Comparison of ENCODE assay signal across 22 cellular contexts in genomic region chr2:171709011-171709685, GRCh38. TPM values are rescaled to one million over a fixed set of nuclear protein-coding genes. Genes with fewer than 3 reads are reported as not detected.
DNase-seq lines count a peak whose midpoint lies in the region; ATAC-seq, FAIRE-seq and TF ChIP-seq lines count a peak whose summit lies in the region.
"Had no signal": no experiment of that assay in that cellular context is flagged by ENCODE, and none has a peak within 500 bp of the region (broad histone marks: within the 10 kb centered on the region; RNA-seq: fewer than 3 reads in every experiment).

No MANE protein-coding gene starts in this region.

- TF ChIP-seq RAD21 in A549 (conservative IDR thresholded peaks at IDR 0.05 in 1 of 2, IDR thresholded peaks at IDR 0.05 in 1 of 2) (no peak), K562 (CRISPR knock-in tag; conservative IDR thresholded peaks at IDR 0.05 in 1 of 2, IDR thresholded peaks at IDR 0.05 in 1 of 2) (no peak)

- intact Hi-C loops in PC-3 (cut with micrococcal nuclease): loop anchor here (5.0 to 10.0 kb wide), 4 partner anchors 86 to 756 kb away; partner anchors contain the start of gene HAT1
- intact Hi-C loops in K562 (cut with micrococcal nuclease): loop anchor here (10.0 kb wide), 4 partner anchors 106 to 756 kb away; partner anchors contain the start of genes METAP1D and SLC25A12

- no peaks in the 10 kb centered on the region for H3K9me1 ChIP-seq in K562 (ENCODE audit: control insufficient read depth, insufficient read depth, low read length)

- peaks cover 24% of the 10 kb centered on the region for H3K79me2 ChIP-seq in PC-3 (ENCODE audit: low read length)
- peaks cover 4% of the 10 kb centered on the region; the same call in 1 of the 3 replicates for H3K79me2 ChIP-seq in K562 (ENCODE audit: control insufficient read depth, insufficient read depth, low read length)

- H3F3A ChIP-seq in PC-3 (ENCODE audit: low read length, unreplicated experiment): no peaks in the 10 kb centered on the region

- peaks cover 23% of the 10 kb centered on the region for H3K36me3 Mint-ChIP-seq in osteocyte (ENCODE audit: unreplicated experiment)

- CTCF ChIA-PET in A549 (lab: Yijun Ruan, JAX) (interaction anchor here (1.2 kb wide), 1 partner anchor 15 kb away, joined by 4 read pairs; no protein-coding TSS in a partner anchor), PC-3 (lab: Charles Lee) (no interaction called here), K562 (lab: Yijun Ruan, JAX; ENCODE audit: low intra/inter-chr PET ratio) (no interaction called here)

- H3K4me1 ChIP-seq in A549: peaks cover 45% of the 10 kb centered on the region
- peaks cover 39% of the 10 kb centered on the region for H3K4me1 ChIP-seq in PC-3 (ENCODE audit: insufficient read depth, low read length)
- no peaks in the 10 kb centered on the region for H3K4me1 ChIP-seq in K562 (replicated peaks in 1 of 2; ENCODE audit: control insufficient read depth in 2 of 2, insufficient read depth in 2 of 2, low read length in 2 of 2)
- H3K4me1 ChIP-seq: HAP-1 had no signal

- H3K4me2 ChIP-seq in A549 (no peak overlapping the region), PC-3 (ENCODE audit: low read length) (no peak overlapping the region), K562 (ENCODE audit: insufficient read depth, low read length) (no peak overlapping the region)
- H3K4me2 ChIP-seq: BLaER1, GM23338, KMS-11 had no signal

- H3K36me3 ChIP-seq in PC-3 (ENCODE audit: low read depth, low read length) (peaks cover 2% of the 10 kb centered on the region; the same call in 1 of the 2 replicates), K562 (ENCODE audit: control insufficient read depth, insufficient read depth, low read length) (peaks cover 14% of the 10 kb centered on the region; the same call in 1 of the 3 replicates)

- no peak for DNase-seq in A549 (ENCODE audit: low read depth in 1 of 2, low spot score in 1 of 2)
- DNase-seq in PC-3: peak; percentile 22
- DNase-seq in K562 (ENCODE audit: extremely low read depth in 1 of 4, low spot score in 3 of 4): no peak
- no peak for DNase-seq in hippocampal formation (lab: John Stamatoyannopoulos, UW)
- no peak for DNase-seq in germinal center (ENCODE audit: low spot score)
- no peak for DNase-seq in osteocyte (ENCODE audit: extremely low spot score, unreplicated experiment)
- DNase-seq: CD8-positive, alpha-beta T cell; DMS153; NCI-H1105; NCI-H146; NCI-H2029; NCI-H2227 treated with DMSO at 0.1 percent for 48 hours; NCI-H510A; NCI-H748 treated with DMSO at 0.1 percent for 48 hours; SJCRH30 had no signal

- H3K4me3 Mint-ChIP-seq in osteocyte (ENCODE audit: unreplicated experiment): no peak overlapping the region
- H3K4me3 Mint-ChIP-seq: CD8-positive, alpha-beta T cell; GM23338 had no signal

- H3K27ac ChIP-seq in A549 (no peak overlapping the region), PC-3 (ENCODE audit: low read length) (0 out of 2 replicates have a peak overlapping the region, but pooled peaks have one; percentile 24), K562 (ENCODE audit: extremely low read depth, low read depth, low read length) (no peak overlapping the region)
- H3K27ac ChIP-seq: BLaER1, HL-60, KMS-11, SJCRH30 had no signal

- H3K27me3 Mint-ChIP-seq in osteocyte (ENCODE audit: unreplicated experiment): no peaks in the 10 kb centered on the region

- 76% methylated on average over 3 of the region's 3 CpGs for WGBS in A549 (ENCODE audit: missing lambda C conversion rate)
- 74% methylated on average over 3 of the region's 3 CpGs for WGBS in K562 (ENCODE audit: insufficient coverage, low coverage, missing lambda C conversion rate)

- H3K9me3 Mint-ChIP-seq in osteocyte (ENCODE audit: unreplicated experiment): no peaks in the 10 kb centered on the region
- H3K9me3 Mint-ChIP-seq: CD8-positive, alpha-beta T cell; GM23338 had no signal

- no peaks in the 10 kb centered on the region for H3K9me3 ChIP-seq in A549
- H3K9me3 ChIP-seq in PC-3 (ENCODE audit: low read length): no peaks in the 10 kb centered on the region
- no peaks in the 10 kb centered on the region for H3K9me3 ChIP-seq in K562 (replicated peaks; ENCODE audit: control insufficient read depth, insufficient read depth, low read depth, low read length)
- H3K9me3 ChIP-seq: BLaER1, HAP-1, SJCRH30 had no signal

- ATAC-seq in A549: no peak
- peak; percentile 27; the same call in 1 of the 2 replicates for ATAC-seq in PC-3
- no peak for ATAC-seq in K562
- ATAC-seq: CD8-positive, alpha-beta T cell; GM23338 had no signal

- H3K9me2 ChIP-seq in PC-3 (replicated peaks; ENCODE audit: low read length): no peaks in the 10 kb centered on the region

- H4K20me1 ChIP-seq in PC-3 (ENCODE audit: low read length): peaks cover 6% of the 10 kb centered on the region; the same call in 1 of the 2 replicates
- no peaks in the 10 kb centered on the region for H4K20me1 ChIP-seq in K562 (replicated peaks; ENCODE audit: control insufficient read depth, insufficient read depth, low read length)

- no peak overlapping the region for H3K27ac Mint-ChIP-seq in osteocyte (ENCODE audit: unreplicated experiment)
- H3K27ac Mint-ChIP-seq: CD8-positive, alpha-beta T cell; GM23338 had no signal

- H3K27me3 ChIP-seq in PC-3 (ENCODE audit: low read length): no peaks in the 10 kb centered on the region
- H3K27me3 ChIP-seq in K562 (ENCODE audit: control insufficient read depth in 2 of 2, insufficient read depth in 2 of 2, low read length in 2 of 2): no peaks in the 10 kb centered on the region
- H3K27me3 ChIP-seq: BLaER1, SJCRH30 had no signal

- no peak for TF ChIP-seq CTCF in A549 (IDR thresholded peaks at IDR 0.05)
- TF ChIP-seq CTCF in PC-3 (conservative IDR thresholded peaks at IDR 0.05; ENCODE audit: low read depth, low read length): no peak
- TF ChIP-seq CTCF in K562 (IDR thresholded peaks at IDR 0.05 in 2 of 3, conservative IDR thresholded peaks at IDR 0.05 in 1 of 3; ENCODE audit: insufficient read depth in 2 of 3, low read depth in 1 of 3, low read length in 3 of 3): no peak
- TF ChIP-seq CTCF in osteocyte (IDR thresholded peaks at IDR 0.05): no peak

- FAIRE-seq in A549 (lab: Jason Lieb, UNC) (no peak), K562 (lab: Jason Lieb, UNC) (no peak), islet of Langerhans (lab: Jason Lieb, UNC) (peak; percentile 76)
- FAIRE-seq: GM12892 had no signal

- H2AFZ ChIP-seq in PC-3 (ENCODE audit: low read length) (no peak overlapping the region), K562 (ENCODE audit: low read depth, low read length) (no peak overlapping the region)
- H2AFZ ChIP-seq: GM23338 had no signal

- H3K4me1 Mint-ChIP-seq in osteocyte (ENCODE audit: unreplicated experiment): peaks cover 48% of the 10 kb centered on the region
- H3K4me1 Mint-ChIP-seq: GM23338 had no signal

- TF ChIP-seq POLR2A in A549 (IDR thresholded peaks at IDR 0.05; ENCODE audit: low read length): no peak
- no peak for TF ChIP-seq POLR2A in K562 (conservative IDR thresholded peaks at IDR 0.05)

- in situ Hi-C loops in K562 (cut with MboI): loop anchor here (5.0 kb wide), 1 partner anchor 398 kb away; no protein-coding TSS in a partner anchor

- no peak overlapping the region for H3K4me3 ChIP-seq in A549
- no peak overlapping the region for H3K4me3 ChIP-seq in PC-3 (ENCODE audit: low read length)
- H3K4me3 ChIP-seq in K562: no peak overlapping the region
- H3K4me3 ChIP-seq: BLaER1, GM23338, HAP-1, SJCRH30 had no signal

- BruUV-seq in PC-3 (replicated peaks; lab: Mats Ljungman, UMichigan): no TSS peak
- no TSS peak for BruUV-seq in K562 (replicated peaks; lab: Mats Ljungman, UMichigan)

- H3K9ac ChIP-seq in PC-3 (ENCODE audit: low read length): no peak overlapping the region
- H3K9ac ChIP-seq in K562 (ENCODE audit: insufficient read depth in 1 of 2, low read depth in 2 of 2, low read length in 2 of 2): no peak overlapping the region
- H3K9ac ChIP-seq: BLaER1, KMS-11 had no signal

- POLR2A ChIA-PET in A549 (lab: Yijun Ruan, JAX) (no interaction called here), PC-3 (lab: Charles Lee; ENCODE audit: unreplicated experiment) (no interaction called here), K562 (lab: Yijun Ruan, JAX) (no interaction called here)

- no peak for TF ChIP-seq EP300 in A549 (IDR thresholded peaks at IDR 0.05)
- TF ChIP-seq EP300 in K562 (IDR thresholded peaks at IDR 0.05; ENCODE audit: low read length): no peak

TF ChIP-seq in A549, 52 proteins besides CTCF, POLR2A, EP300 and RAD21 (continues in another document):
- TF ChIP-seq FOSL2 (IDR thresholded peaks at IDR 0.05) (no peak), FOSL2 (CRISPR knock-in tag; IDR thresholded peaks at IDR 0.05) (peak; percentile 64), MAFK (IDR thresholded peaks at IDR 0.05; ENCODE audit: partially characterized antibody) (peak; percentile 42)

RNA-seq across cellular contexts. Expression of gene DYNC1I2, which starts 21.9 kb away (rescaled TPM):
- polyA plus RNA-seq in A549 (2011; rRNA removed) (137 and 150 TPM in 2 replicates), A549 (2017; fragmentation: RNase III; extraction: RNeasy Plus Mini Kit Qiagen cat#74134 plus additional on column Dnase treatment) (87.6 to 94.7 TPM (median 88.1 TPM) in 3 replicates), K562 (2011; rRNA removed) (148 and 204 TPM in 2 replicates), K562 (2014; fragmentation: Illumina TruSeq; extraction: Trizol) (110 and 132 TPM in 2 replicates), K562 (2014; fragmentation: Nextera tagmentation; extraction: Ambion mirVana) (100 to 1,000 TPM in 1 of 2 experiments, 10 to 100 TPM in 1; 59.1 to 119 TPM), K562 (2014; rRNA removed) (83.2 and 87.1 TPM in 2 replicates)
- 51.4 and 52.5 TPM in 2 replicates for polyA plus RNA-seq in A549 (2012; cell fraction: cytosol; rRNA removed)
- polyA plus RNA-seq in A549 (2012; cell fraction: nucleus; rRNA removed): 33.9 and 55.7 TPM in 2 replicates
- 51.2 and 51.8 TPM in 2 replicates for polyA minus RNA-seq in A549 (2011; rRNA and poly(A)+ RNA removed)
- total RNA-seq in PC-3 (2014; rRNA removed) (56.4 and 58.5 TPM in 2 replicates), K562 (2014; rRNA removed) (62.8 and 66.3 TPM in 2 replicates), K562 (2014; rRNA removed; fragmentation: Illumina TruSeq; extraction: Trizol) (100 and 115 TPM in 2 replicates), K562 (2015; rRNA removed; fragmentation: Illumina TruSeq; extraction: Trizol) (94.8 and 114 TPM in 2 replicates), K562 (2021) (72.3 and 75.6 TPM in 2 replicates), osteocyte (118 and 127 TPM in 2 replicates)
- total RNA-seq in K562 (2011; cell fraction: chromatin; rRNA removed; ENCODE audit: low replicate concordance): 58.6 and 179 TPM in 2 replicates
- total RNA-seq in K562 (2011; cell fraction: nucleolus; rRNA removed): 21.5 and 32.2 TPM in 2 replicates
- 77.0 and 104 TPM in 2 replicates for total RNA-seq in K562 (2011; cell fraction: nucleoplasm; rRNA removed)
- polyA plus RNA-seq in K562 (2011; cell fraction: cytosol; rRNA removed): 55.3 and 108 TPM in 2 replicates
- 34.0 and 59.2 TPM in 2 replicates for polyA plus RNA-seq in K562 (2011; cell fraction: nucleus; rRNA removed)
- 72.1 and 73.6 TPM in 2 replicates for polyA plus RNA-seq in K562 (2012)
- 200 and 209 TPM in 2 replicates for polyA minus RNA-seq in K562 (2011; rRNA and poly(A)+ RNA removed)
- polyA minus RNA-seq in K562 (2011; cell fraction: cytosol; rRNA and poly(A)+ RNA removed): 38.0 and 49.1 TPM in 2 replicates
- 45.2 and 79.6 TPM in 2 replicates for polyA minus RNA-seq in K562 (2011; cell fraction: nucleus; rRNA and poly(A)+ RNA removed)

Comparison
In these comparisons a context has a peak if more than half of its experiments do, and no peak if none do; other contexts are left out.
1. Of the 35 proteins assayed by ChIP-seq in both K562 and A549: peak only in K562: none; only in A549: none; in both: MAFK; in neither: 34.